In the genomic region with DNA sequence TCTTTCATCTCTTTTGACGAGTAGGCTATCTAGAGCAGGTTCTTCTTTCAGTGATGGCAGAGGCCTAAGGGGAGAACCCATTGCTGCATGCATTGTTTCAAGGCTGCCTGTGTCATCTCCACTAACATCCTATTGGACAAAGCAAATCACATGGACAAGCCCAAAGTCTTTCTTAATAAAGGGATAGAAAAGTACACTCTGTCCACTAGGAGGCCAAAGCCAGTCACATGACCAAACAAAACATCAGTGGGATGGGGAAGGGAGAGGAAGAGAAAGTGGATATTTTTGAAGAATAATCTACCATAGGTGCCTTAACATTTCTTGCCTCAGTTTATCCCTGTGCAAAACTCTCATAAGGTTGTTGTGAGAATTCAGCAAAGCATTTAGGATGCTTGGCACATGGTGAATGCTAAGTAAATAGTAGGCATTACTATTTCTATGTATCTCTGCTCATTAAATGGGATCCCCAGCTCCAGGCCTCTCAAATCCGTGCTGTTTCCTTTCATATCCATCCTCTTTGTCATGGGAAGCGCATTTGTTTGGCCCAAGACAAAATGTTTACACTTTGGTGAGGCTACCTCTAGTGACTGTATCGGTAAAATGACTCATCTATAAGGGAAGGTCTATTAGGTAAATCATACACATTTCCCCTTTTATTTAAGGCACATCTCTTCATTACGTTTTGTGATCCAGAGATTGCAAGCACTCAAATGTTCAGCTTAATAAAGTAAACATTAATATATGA, we compare ENCODE assay signal across 1 cellular context.
A peak's percentile ranks its signal among the peaks of the same experiment; 100 is the strongest.
TF ChIP-seq lines count a peak whose summit lies in the region.

No MANE protein-coding gene starts in this region.

TF ChIP-seq in K562, 482 proteins besides CTCF, POLR2A, EP300 and RAD21 (continued from another document):
- TF ChIP-seq, protein P1, sequence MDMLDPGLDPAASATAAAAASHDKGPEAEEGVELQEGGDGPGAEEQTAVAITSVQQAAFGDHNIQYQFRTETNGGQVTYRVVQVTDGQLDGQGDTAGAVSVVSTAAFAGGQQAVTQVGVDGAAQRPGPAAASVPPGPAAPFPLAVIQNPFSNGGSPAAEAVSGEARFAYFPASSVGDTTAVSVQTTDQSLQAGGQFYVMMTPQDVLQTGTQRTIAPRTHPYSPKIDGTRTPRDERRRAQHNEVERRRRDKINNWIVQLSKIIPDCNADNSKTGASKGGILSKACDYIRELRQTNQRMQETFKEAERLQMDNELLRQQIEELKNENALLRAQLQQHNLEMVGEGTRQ (CRISPR knock-in tag; IDR thresholded peaks at IDR 0.05), result peak; percentile 75
- TF ChIP-seq RAD51 (IDR thresholded peaks at IDR 0.05; ENCODE audit: borderline replicate concordance, low read depth) (peak; percentile 48; the same call in 1 of the 2 replicates), KLF1 (tag; IDR thresholded peaks at IDR 0.05) (no peak), TGIF2 (CRISPR knock-in tag; IDR thresholded peaks at IDR 0.05) (no peak), USF1 (CRISPR knock-in tag; IDR thresholded peaks at IDR 0.05) (peak; percentile 73), MAFK (IDR thresholded peaks at IDR 0.05; ENCODE audit: low read length) (no peak), ZBTB5 (IDR thresholded peaks at IDR 0.05) (no peak), NFYB (IDR thresholded peaks at IDR 0.05; ENCODE audit: extremely low read depth, insufficient read length) (peak; percentile 61), SPI1 (IDR thresholded peaks at IDR 0.05; ENCODE audit: borderline replicate concordance, low read depth, low read length) (no peak)
- TF ChIP-seq, protein P2, sequence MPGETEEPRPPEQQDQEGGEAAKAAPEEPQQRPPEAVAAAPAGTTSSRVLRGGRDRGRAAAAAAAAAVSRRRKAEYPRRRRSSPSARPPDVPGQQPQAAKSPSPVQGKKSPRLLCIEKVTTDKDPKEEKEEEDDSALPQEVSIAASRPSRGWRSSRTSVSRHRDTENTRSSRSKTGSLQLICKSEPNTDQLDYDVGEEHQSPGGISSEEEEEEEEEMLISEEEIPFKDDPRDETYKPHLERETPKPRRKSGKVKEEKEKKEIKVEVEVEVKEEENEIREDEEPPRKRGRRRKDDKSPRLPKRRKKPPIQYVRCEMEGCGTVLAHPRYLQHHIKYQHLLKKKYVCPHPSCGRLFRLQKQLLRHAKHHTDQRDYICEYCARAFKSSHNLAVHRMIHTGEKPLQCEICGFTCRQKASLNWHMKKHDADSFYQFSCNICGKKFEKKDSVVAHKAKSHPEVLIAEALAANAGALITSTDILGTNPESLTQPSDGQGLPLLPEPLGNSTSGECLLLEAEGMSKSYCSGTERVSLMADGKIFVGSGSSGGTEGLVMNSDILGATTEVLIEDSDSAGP (CRISPR knock-in tag; IDR thresholded peaks at IDR 0.05), result no peak
